Comparison of ENCODE assay signal across 19 cellular contexts in genomic region chr5:154514331-154514730, GRCh38. TPM values are rescaled to one million over a fixed set of nuclear protein-coding genes. Genes with fewer than 3 reads are reported as not detected.
A peak's percentile ranks its signal among the peaks of the same experiment; 100 is the strongest.
DNase-seq lines count a peak whose midpoint lies in the region; ATAC-seq and TF ChIP-seq lines count a peak whose summit lies in the region.
"Had no signal": no experiment of that assay in that cellular context is flagged by ENCODE, and none has a peak within 500 bp of the region (broad histone marks: within the 10 kb centered on the region; RNA-seq: fewer than 3 reads in every experiment).

No MANE protein-coding gene starts in this region.

- ATAC-seq in natural killer cell treated with Interleukin-12 subunit alpha and Interleukin-12 subunit beta and Interleukin-15 and Interleukin-18, amount 100 ng/mL, for 72 hours: peak; percentile 65 to 81
- ATAC-seq in natural killer cell (no peak), HG02623 (IDR thresholded peaks at IDR 0.05; ENCODE audit: unreplicated experiment) (peak; percentile 53), HG03442 (IDR thresholded peaks at IDR 0.05; ENCODE audit: unreplicated experiment) (peak; percentile 40)
- ATAC-seq: CD8-positive, alpha-beta T cell; left cardiac atrium had no signal

- H3K4me1 Mint-ChIP-seq in natural killer cell treated with Interleukin-12 subunit alpha and Interleukin-12 subunit beta and Interleukin-15 and Interleukin-18, amount 100 ng/mL, for 72 hours (ENCODE audit: low read depth in 2 of 2): peaks cover 20 to 21% of the 10 kb centered on the region in 2 donors
- H3K4me1 Mint-ChIP-seq in natural killer cell: peaks cover 10 to 14% of the 10 kb centered on the region in 2 donors

- no peaks in the 10 kb centered on the region for H3K79me1 ChIP-seq in mesendoderm (ENCODE audit: low read length)

- no peak overlapping the region for H2BK120ac ChIP-seq in mesendoderm (ENCODE audit: low read depth, low read length)

- intact Hi-C loops in natural killer cell (cut with micrococcal nuclease): no loop called here

- no peak overlapping the region for H2BK15ac ChIP-seq in mesendoderm (replicated peaks; ENCODE audit: low read depth)

- peaks cover 24% of the 10 kb centered on the region in 2 donors for H3K27me3 Mint-ChIP-seq in natural killer cell treated with Interleukin-12 subunit alpha and Interleukin-12 subunit beta and Interleukin-15 and Interleukin-18, amount 100 ng/mL, for 72 hours
- H3K27me3 Mint-ChIP-seq in natural killer cell (ENCODE audit: low read depth in 2 of 2): peaks cover 21 to 45% of the 10 kb centered on the region in 2 donors

- no peak overlapping the region for H2BK5ac ChIP-seq in mesendoderm (ENCODE audit: low read length)

- no peak for TF ChIP-seq CTCF in natural killer cell (IDR thresholded peaks at IDR 0.05)
- TF ChIP-seq CTCF in GM10248 (IDR thresholded peaks at IDR 0.05; ENCODE audit: control extremely low read depth, extremely low read depth, low read depth, missing control alignments): no peak

- no peak overlapping the region for H3K4ac ChIP-seq in mesendoderm (ENCODE audit: low read depth, low read length)

- H3K18ac ChIP-seq in mesendoderm (ENCODE audit: low read length): no peak overlapping the region

- no peak overlapping the region for H3K4me3 ChIP-seq in mesendoderm (ENCODE audit: low read length)
- H3K4me3 ChIP-seq: testis had no signal

- CTCF ChIA-PET in GM10248 (lab: Yijun Ruan, JAX): interaction anchor here (1.2 to 5.0 kb wide), 3 partner anchors 9 to 46 kb away, joined by 3 to 30 read pairs (median 4); no protein-coding TSS in a partner anchor

- no peak overlapping the region for H3K9ac ChIP-seq in mesendoderm (ENCODE audit: low read length)
- H3K9ac ChIP-seq: parathyroid adenoma had no signal

- POLR2A ChIA-PET in GM10248 (lab: Yijun Ruan, JAX): no interaction called here

- H3K9me3 Mint-ChIP-seq in natural killer cell treated with Interleukin-12 subunit alpha and Interleukin-12 subunit beta and Interleukin-15 and Interleukin-18, amount 100 ng/mL, for 72 hours: no peaks in the 10 kb centered on the region
- no peaks in the 10 kb centered on the region for H3K9me3 Mint-ChIP-seq in natural killer cell
- H3K9me3 Mint-ChIP-seq: CD8-positive, alpha-beta T cell; IgD-negative memory B cell; T-helper 1 cell treated with Interleukin-12 subunit alpha and Interleukin-12 subunit beta and Interleukin-4 antibody, amounts not matched to agents 30 μg/mL and 1 μg/mL, for 36 hours had no signal

- no peak overlapping the region for H3K4me2 ChIP-seq in mesendoderm (ENCODE audit: low read length)

- H4K5ac ChIP-seq in mesendoderm (ENCODE audit: low read length): no peak overlapping the region

- no peak overlapping the region for H3K23ac ChIP-seq in mesendoderm (ENCODE audit: low read length)

- no CpG with 5 or more reads among the region's 2 CpGs for WGBS in mesendoderm (ENCODE audit: extremely low coverage, insufficient coverage, low lambda C conversion rate)

- H3K36me3 ChIP-seq in mesendoderm (ENCODE audit: control insufficient read depth, insufficient read depth, low read length): no peaks in the 10 kb centered on the region

- peak overlapping the region in 1 of 2 donors; percentile 26 for H3K27ac Mint-ChIP-seq in natural killer cell treated with Interleukin-12 subunit alpha and Interleukin-12 subunit beta and Interleukin-15 and Interleukin-18, amount 100 ng/mL, for 72 hours
- peak overlapping the region in 1 of 2 donors; percentile 59 for H3K27ac Mint-ChIP-seq in natural killer cell
- H3K27ac Mint-ChIP-seq: CD8-positive, alpha-beta T cell; IgD-negative memory B cell; T-helper 1 cell treated with Interleukin-12 subunit alpha and Interleukin-12 subunit beta and Interleukin-4 antibody, amounts not matched to agents 30 μg/mL and 1 μg/mL, for 36 hours had no signal

- peak overlapping the region; percentile 61 for H3K4me3 Mint-ChIP-seq in natural killer cell treated with Interleukin-12 subunit alpha and Interleukin-12 subunit beta and Interleukin-15 and Interleukin-18, amount 100 ng/mL, for 72 hours
- no peak overlapping the region for H3K4me3 Mint-ChIP-seq in natural killer cell
- H3K4me3 Mint-ChIP-seq: CD8-positive, alpha-beta T cell; T-helper 1 cell treated with Interleukin-12 subunit alpha and Interleukin-12 subunit beta and Interleukin-4 antibody, amounts not matched to agents 30 μg/mL and 1 μg/mL, for 36 hours had no signal

- no peak overlapping the region for H3K56ac ChIP-seq in mesendoderm (ENCODE audit: low read length)

- no peak overlapping the region for H2AK5ac ChIP-seq in mesendoderm (ENCODE audit: low read length)

- no peaks in the 10 kb centered on the region for H3K79me2 ChIP-seq in mesendoderm (ENCODE audit: control insufficient read depth, insufficient read depth, low read length)
- H3K79me2 ChIP-seq: parathyroid adenoma had no signal

- H3K27ac ChIP-seq in mesendoderm (ENCODE audit: low read depth, low read length): no peak overlapping the region
- H3K27ac ChIP-seq: parathyroid adenoma, testis had no signal

- H3K27me3 ChIP-seq in mesendoderm (ENCODE audit: insufficient read depth, low read length, poor library complexity): no peaks in the 10 kb centered on the region
- H3K27me3 ChIP-seq: testis had no signal

- H3K4me1 ChIP-seq in mesendoderm (ENCODE audit: control insufficient read depth, low read depth, low read length): peaks cover 10% of the 10 kb centered on the region
- H3K4me1 ChIP-seq: parathyroid adenoma, testis had no signal

- no peak for DNase-seq in natural killer cell treated with Interleukin-12 subunit alpha and Interleukin-12 subunit beta and Interleukin-15 and Interleukin-18, amount 100 ng/mL, for 72 hours (ENCODE audit: low spot score)
- DNase-seq in natural killer cell (no peak), mesendoderm (no peak), NCI-H510A (lab: John Stamatoyannopoulos, UW) (no peak), T1000 (lab: John Stamatoyannopoulos, UW) (no peak), GM10248 (ENCODE audit: extremely low spot score) (no peak)
- DNase-seq: activated CD4-positive, CD25-positive, alpha-beta regulatory T cell treated with anti-CD3 and anti-CD28 coated beads, Interleukin-2, amount 50 U/mL, for 72 hours; CD8-positive, alpha-beta T cell; central memory CD4-positive, alpha-beta T cell; EL; hypothalamus; left cardiac atrium; NCI-H1092; testis had no signal

- no peaks in the 10 kb centered on the region for H3K36me3 Mint-ChIP-seq in natural killer cell treated with Interleukin-12 subunit alpha and Interleukin-12 subunit beta and Interleukin-15 and Interleukin-18, amount 100 ng/mL, for 72 hours
- H3K36me3 Mint-ChIP-seq in natural killer cell: no peaks in the 10 kb centered on the region
- H3K36me3 Mint-ChIP-seq: CD8-positive, alpha-beta T cell; IgD-negative memory B cell had no signal

- no peak overlapping the region for H4K8ac ChIP-seq in mesendoderm (ENCODE audit: low read depth, low read length)

RNA-seq across cellular contexts. Expression of gene HAND1, which starts 36.3 kb away (rescaled TPM):
- total RNA-seq in natural killer cell treated with Interleukin-12 subunit alpha and Interleukin-12 subunit beta and Interleukin-15 and Interleukin-18, amount 100 ng/mL, for 72 hours: not detected
- not detected for total RNA-seq in natural killer cell
- 0.94 TPM for polyA plus RNA-seq in mesendoderm (2013, experiment 1 of 2)
- 0.81 TPM for polyA plus RNA-seq in mesendoderm (2013, experiment 2 of 2)
- total RNA-seq: CD8-positive, alpha-beta T cell; testis had no signal
- polyA plus RNA-seq: IgD-negative memory B cell had no signal

Comparison
In these comparisons a context has a peak if more than half of its experiments do, and no peak if none do; other contexts are left out.
1. ATAC-seq: peak in natural killer cell treated with Interleukin-12 subunit alpha and Interleukin-12 subunit beta and Interleukin-15 and Interleukin-18, amount 100 ng/mL, for 72 hours (2 of 2), HG02623 (single experiment) and HG03442 (single experiment); none in natural killer cell (0 of 3).